8 cellular contexts compared by ENCODE assay signal in genomic region chr5:34657550-34657921, GRCh38. TPM values are rescaled to one million over a fixed set of nuclear protein-coding genes. Genes with fewer than 3 reads are reported as not detected.
A peak's percentile ranks its signal among the peaks of the same experiment; 100 is the strongest.
DNase-seq lines count a peak whose midpoint lies in the region; ATAC-seq, FAIRE-seq and TF ChIP-seq lines count a peak whose summit lies in the region.

No MANE protein-coding gene starts in this region.

- peaks cover 46% of the 10 kb centered on the region for H3K79me2 ChIP-seq in K562 (ENCODE audit: control insufficient read depth, insufficient read depth, low read length)
- peaks cover 48% of the 10 kb centered on the region for H3K79me2 ChIP-seq in keratinocyte (ENCODE audit: control insufficient read depth, insufficient read depth, low read length)

- intact Hi-C loops in K562 (cut with micrococcal nuclease) = loop anchor here (5.0 kb wide), 1 partner anchor 135 kb away; no protein-coding TSS in a partner anchor
- intact Hi-C loops in posterior vena cava (cut with DNase I) = loop anchor here (5.0 to 10.0 kb wide), 3 partner anchors 50 to 987 kb away; no protein-coding TSS in a partner anchor

- no peak for TF ChIP-seq RAD21 in K562 (CRISPR knock-in tag; conservative IDR thresholded peaks at IDR 0.05 in 1 of 2, IDR thresholded peaks at IDR 0.05 in 1 of 2)

- H3K4me2 ChIP-seq in BLaER1 treated with 17β-estradiol and CSF1 and Interleukin-3, amounts not matched to agents 10 nM and 100 nM = peak overlapping the region; percentile 90 to 100 (median 97)
- peak overlapping the region; percentile 87 for H3K4me2 ChIP-seq in K562 (ENCODE audit: insufficient read depth, low read length)
- peak overlapping the region; percentile 97 for H3K4me2 ChIP-seq in keratinocyte (ENCODE audit: control insufficient read depth, extremely low read depth, insufficient read depth, low read depth, low read length)

- WGBS in K562 (ENCODE audit: insufficient coverage, low coverage, missing lambda C conversion rate) = 85% methylated on average over 20 of the region's 20 CpGs

- DNase-seq in K562 (ENCODE audit: extremely low read depth in 1 of 4, low spot score in 3 of 4) = no peak
- DNase-seq in keratinocyte (ENCODE audit: low read depth, low spot score) = no peak
- no peak for DNase-seq in posterior vena cava (ENCODE audit: low spot score)
- DNase-seq in omental fat pad (ENCODE audit: low spot score) = no peak

- no peak for TF ChIP-seq POLR2A in K562 (conservative IDR thresholded peaks at IDR 0.05)

- H4K20me1 ChIP-seq in BLaER1 treated with 17β-estradiol and CSF1 and Interleukin-3, amounts not matched to agents 10 nM and 100 nM = peaks cover 0 to 42% (median 24%) of the 10 kb centered on the region in 11 experiments; a peak in 11 of 22 replicates
- H4K20me1 ChIP-seq in K562 (replicated peaks; ENCODE audit: control insufficient read depth, insufficient read depth, low read length) = peaks cover 4% of the 10 kb centered on the region; the same call in 1 of the 2 replicates
- no peaks in the 10 kb centered on the region for H4K20me1 ChIP-seq in keratinocyte (ENCODE audit: control insufficient read depth, extremely low read depth, insufficient read depth, low read length)

- H2AFZ ChIP-seq in K562 (ENCODE audit: low read depth, low read length) = no peak overlapping the region
- H2AFZ ChIP-seq in keratinocyte (ENCODE audit: control insufficient read depth, low read length) = peak overlapping the region; percentile 33

- 0 out of 22 replicates have a peak, but pooled peaks cover 0 to 3% (median 0%) of the 10 kb centered on the region in 11 experiments for H3K9me3 ChIP-seq in BLaER1 treated with 17β-estradiol and CSF1 and Interleukin-3, amounts not matched to agents 10 nM and 100 nM (replicated peaks in 1 of 11)
- no peaks in the 10 kb centered on the region for H3K9me3 ChIP-seq in HUES48 (ENCODE audit: control insufficient read depth, insufficient read depth, low read length)
- no peaks in the 10 kb centered on the region for H3K9me3 ChIP-seq in K562 (replicated peaks; ENCODE audit: control insufficient read depth, insufficient read depth, low read depth, low read length)
- no peaks in the 10 kb centered on the region for H3K9me3 ChIP-seq in keratinocyte (ENCODE audit: control insufficient read depth, low read depth, low read length)
- no peaks in the 10 kb centered on the region for H3K9me3 ChIP-seq in stomach smooth muscle (ENCODE audit: control insufficient read depth in 2 of 2, low read length in 2 of 2)

- TF ChIP-seq EP300 in K562 (IDR thresholded peaks at IDR 0.05; ENCODE audit: low read length) = no peak

- H3K4me1 ChIP-seq in BLaER1 treated with 17β-estradiol and CSF1 and Interleukin-3, amounts not matched to agents 10 nM and 100 nM = peaks cover 35 to 52% (median 39%) of the 10 kb centered on the region in 10 experiments
- H3K4me1 ChIP-seq in HUES48 (ENCODE audit: control insufficient read depth, insufficient read depth, low read length) (peaks cover 36% of the 10 kb centered on the region), K562 (replicated peaks in 1 of 2; ENCODE audit: control insufficient read depth in 2 of 2, insufficient read depth in 2 of 2, low read length in 2 of 2) (peaks cover 21% of the 10 kb centered on the region in 2 experiments; a peak in 4 of 5 replicates), keratinocyte (ENCODE audit: control insufficient read depth, extremely low read depth, insufficient read depth, low read length) (peaks cover 16% of the 10 kb centered on the region), stomach smooth muscle (ENCODE audit: control insufficient read depth, insufficient read depth, low read length) (peaks cover 19% of the 10 kb centered on the region)

- H3K27me3 ChIP-seq in BLaER1 treated with 17β-estradiol and CSF1 and Interleukin-3, amounts not matched to agents 10 nM and 100 nM = no peaks in the 10 kb centered on the region
- H3K27me3 ChIP-seq in HUES48 (ENCODE audit: control insufficient read depth, insufficient read depth, low read length) (no peaks in the 10 kb centered on the region), K562 (ENCODE audit: control insufficient read depth in 2 of 2, insufficient read depth in 2 of 2, low read length in 2 of 2) (no peaks in the 10 kb centered on the region), keratinocyte (ENCODE audit: control insufficient read depth, extremely low read depth, insufficient read depth, low read length) (no peaks in the 10 kb centered on the region), stomach smooth muscle (ENCODE audit: control insufficient read depth in 1 of 2, insufficient read depth in 2 of 2, low read length in 2 of 2) (no peaks in the 10 kb centered on the region)

- POLR2A ChIA-PET in K562 (lab: Yijun Ruan, JAX) = interaction anchor here (0.6 to 0.7 kb wide), 3 partner anchors 16 to 258 kb away, joined by 3 to 5 read pairs (median 4); partner anchors contain the start of genes BRIX1 and RAD1

- no TSS peak for BruUV-seq in K562 (replicated peaks; lab: Mats Ljungman, UMichigan)

- peak overlapping the region; percentile 82 to 95 (median 89) for H3K9ac ChIP-seq in BLaER1 treated with 17β-estradiol and CSF1 and Interleukin-3, amounts not matched to agents 10 nM and 100 nM
- H3K9ac ChIP-seq in HUES48 (ENCODE audit: low read depth, low read length) (peak overlapping the region; percentile 87), K562 (ENCODE audit: insufficient read depth in 1 of 2, low read depth in 2 of 2, low read length in 2 of 2) (peak overlapping the region; percentile 73 to 96; a peak in 3 of 4 replicates), keratinocyte (ENCODE audit: control insufficient read depth, extremely low read depth, insufficient read depth, low read length) (peak overlapping the region; percentile 78), stomach smooth muscle (ENCODE audit: low read length in 2 of 2) (peak overlapping the region; percentile 76 to 96)

- peaks cover 0 to 26% (median 9%) of the 10 kb centered on the region in 11 experiments; a peak in 12 of 22 replicates for H3K36me3 ChIP-seq in BLaER1 treated with 17β-estradiol and CSF1 and Interleukin-3, amounts not matched to agents 10 nM and 100 nM
- H3K36me3 ChIP-seq in HUES48 (ENCODE audit: control insufficient read depth, insufficient read depth, low read length) (peaks cover 22% of the 10 kb centered on the region), K562 (ENCODE audit: control insufficient read depth, insufficient read depth, low read length) (0 out of 3 replicates have a peak, but pooled peaks cover 2% of the 10 kb centered on the region), keratinocyte (ENCODE audit: control insufficient read depth in 2 of 2, extremely low read depth in 1 of 2, insufficient read depth in 2 of 2, low read length in 2 of 2) (peaks cover 0 to 2% of the 10 kb centered on the region in 2 experiments), stomach smooth muscle (ENCODE audit: control insufficient read depth in 2 of 2, insufficient read depth in 2 of 2, low read length in 2 of 2) (no peaks in the 10 kb centered on the region)

- H3K4me3 ChIP-seq in BLaER1 treated with 17β-estradiol and CSF1 and Interleukin-3, amounts not matched to agents 10 nM and 100 nM = peak overlapping the region; percentile 81 to 95 (median 89)
- H3K4me3 ChIP-seq in HUES48 (ENCODE audit: low read depth, low read length) (peak overlapping the region; percentile 82), K562 (peak overlapping the region; percentile 75), keratinocyte (ENCODE audit: control insufficient read depth in 2 of 3, extremely low read depth in 1 of 3, insufficient read depth in 2 of 3, low read depth in 1 of 3, low read length in 3 of 3) (peak overlapping the region; percentile 79 to 88 (median 80)), stomach smooth muscle (ENCODE audit: low read length in 2 of 2) (peak overlapping the region; percentile 77 to 86)

- FAIRE-seq in K562 (lab: Jason Lieb, UNC) (no peak), keratinocyte (lab: Jason Lieb, UNC) (no peak)

- TF ChIP-seq CTCF in K562 (IDR thresholded peaks at IDR 0.05 in 2 of 3, conservative IDR thresholded peaks at IDR 0.05 in 1 of 3; ENCODE audit: insufficient read depth in 2 of 3, low read depth in 1 of 3, low read length in 3 of 3) = no peak
- no peak for TF ChIP-seq CTCF in keratinocyte (optimal IDR thresholded peaks at IDR 0.05 in 1 of 3, IDR thresholded peaks at IDR 0.05 in 1 of 3, conservative IDR thresholded peaks at IDR 0.05 in 1 of 3; ENCODE audit: extremely low read depth in 1 of 3, insufficient read depth in 2 of 3, low read length in 3 of 3)
- TF ChIP-seq CTCF in omental fat pad (IDR thresholded peaks at IDR 0.05) = no peak

- dilution Hi-C loops in keratinocyte (cut with MboI; ENCODE audit: extremely low pct_ligation_motif_present, low sequenced_read_pairs) = no loop called here

- peak overlapping the region in 10 of 11 experiments; percentile 81 to 95 (median 92); a peak in 19 of 22 replicates for H3K27ac ChIP-seq in BLaER1 treated with 17β-estradiol and CSF1 and Interleukin-3, amounts not matched to agents 10 nM and 100 nM
- H3K27ac ChIP-seq in HUES48 (ENCODE audit: low read depth, low read length) = peak overlapping the region; percentile 84
- no peak overlapping the region for H3K27ac ChIP-seq in K562 (ENCODE audit: extremely low read depth, low read depth, low read length)
- no peak overlapping the region for H3K27ac ChIP-seq in keratinocyte (ENCODE audit: control insufficient read depth, insufficient read depth, low read length)
- H3K27ac ChIP-seq in stomach smooth muscle (ENCODE audit: low read length) = peak overlapping the region; percentile 92

- CTCF ChIA-PET in K562 (lab: Yijun Ruan, JAX; ENCODE audit: low intra/inter-chr PET ratio) = no interaction called here

- in situ Hi-C loops in K562 (cut with MboI) = no loop called here

- ATAC-seq in K562 = no peak
- no peak for ATAC-seq in GM18907 (IDR thresholded peaks at IDR 0.05; ENCODE audit: unreplicated experiment)
- ATAC-seq in omental fat pad (ENCODE audit: low FRiP score) = no peak

- H3K9me1 ChIP-seq in K562 (ENCODE audit: control insufficient read depth, insufficient read depth, low read length) = no peaks in the 10 kb centered on the region
- H3K9me1 ChIP-seq in keratinocyte (ENCODE audit: control insufficient read depth, extremely low read depth, insufficient read depth, low read length) = no peaks in the 10 kb centered on the region

RNA-seq across cellular contexts. Expression of gene RAI14, which starts 1.4 kb away (rescaled TPM):
- total RNA-seq in K562 (2011; cell fraction: chromatin; rRNA removed; ENCODE audit: low replicate concordance) = 38.2 and 39.6 TPM in 2 replicates
- total RNA-seq in K562 (2011; cell fraction: nucleolus; rRNA removed) = 12.7 and 17.1 TPM in 2 replicates
- 23.8 and 35.0 TPM in 2 replicates for total RNA-seq in K562 (2011; cell fraction: nucleoplasm; rRNA removed)
- total RNA-seq in K562 (2014; rRNA removed) (26.2 and 28.7 TPM in 2 replicates), K562 (2014; rRNA removed; fragmentation: Illumina TruSeq; extraction: Trizol) (36.6 and 41.5 TPM in 2 replicates), K562 (2015; rRNA removed; fragmentation: Illumina TruSeq; extraction: Trizol) (24.9 and 26.9 TPM in 2 replicates), K562 (2021) (52.4 and 58.6 TPM in 2 replicates), posterior vena cava (100 to 1,000 TPM in 1 of 2 donors, 10 to 100 TPM in 1; 76.1 to 160 TPM), omental fat pad (10 to 100 TPM; 16.4 to 32.2 (median 18.8) TPM)
- polyA plus RNA-seq in K562 (2011; rRNA removed) (21.1 and 34.8 TPM in 2 replicates), K562 (2014; fragmentation: Illumina TruSeq; extraction: Trizol) (44.7 and 45.1 TPM in 2 replicates), K562 (2014; fragmentation: Nextera tagmentation; extraction: Ambion mirVana) (10 to 100 TPM; 11.3 to 12.6 TPM), K562 (2014; rRNA removed) (25.8 and 82.5 TPM in 2 replicates), keratinocyte (31.4 to 37.6 TPM (median 31.9 TPM) in 3 replicates)
- 16.5 and 29.9 TPM in 2 replicates for polyA plus RNA-seq in K562 (2011; cell fraction: cytosol; rRNA removed)
- polyA plus RNA-seq in K562 (2011; cell fraction: nucleus; rRNA removed) = 10.9 and 24.1 TPM in 2 replicates
- polyA plus RNA-seq in K562 (2012) = 17.2 and 23.2 TPM in 2 replicates
- polyA minus RNA-seq in K562 (2011; rRNA and poly(A)+ RNA removed) = 86.8 and 125 TPM in 2 replicates
- polyA minus RNA-seq in K562 (2011; cell fraction: cytosol; rRNA and poly(A)+ RNA removed) = 23.6 and 23.8 TPM in 2 replicates
- polyA minus RNA-seq in K562 (2011; cell fraction: nucleus; rRNA and poly(A)+ RNA removed) = 8.6 and 11.3 TPM in 2 replicates
- polyA plus RNA-seq in keratinocyte (2011; ENCODE audit: low read depth) = 33.9 TPM
- 29.6 and 33.6 TPM in 2 replicates for polyA plus RNA-seq in keratinocyte (2011; cell fraction: cytosol; rRNA removed)
- 35.5 and 37.1 TPM in 2 replicates for polyA plus RNA-seq in keratinocyte (2011; cell fraction: nucleus; rRNA removed)
- 10.5 and 39.8 TPM in 2 replicates for polyA plus RNA-seq in keratinocyte (2012; ENCODE audit: low replicate concordance)
- 80.6 to 150 TPM (median 93.5 TPM) in 3 replicates for polyA minus RNA-seq in keratinocyte
- 38.8 TPM for polyA minus RNA-seq in keratinocyte (2011; cell fraction: cytosol; rRNA and poly(A)+ RNA removed)
- polyA minus RNA-seq in keratinocyte (2011; cell fraction: nucleus; rRNA and poly(A)+ RNA removed) = 16.4 and 37.4 TPM in 2 replicates

Comparison
In these comparisons a context has a peak if more than half of its experiments do, and no peak if none do; other contexts are left out.
1. H3K27ac ChIP-seq: peak in BLaER1 treated with 17β-estradiol and CSF1 and Interleukin-3, amounts not matched to agents 10 nM and 100 nM (10 of 11), HUES48 (single experiment) and stomach smooth muscle (single experiment); none in K562 (single experiment) and keratinocyte (single experiment).
2. Peak in every context shown above with its lines, with median percentiles within 50 percentile points of each other: H3K4me2 ChIP-seq, H3K4me3 ChIP-seq and H3K9ac ChIP-seq.